In genomic region chr3:182682263-182683229, GRCh38 we compare ENCODE assay signal across 8 cellular contexts.
DNase-seq lines count a peak whose midpoint lies in the region; ATAC-seq and TF ChIP-seq lines count a peak whose summit lies in the region.

No MANE protein-coding gene starts in this region.

- H3K27ac ChIP-seq in neural cell (ENCODE audit: low read length) = no peak overlapping the region
- peak overlapping the region; percentile 25 for H3K27ac ChIP-seq in thymus (ENCODE audit: low read depth)

- DNase-seq in BE2C (peak; percentile 72), NOMO-1 (lab: John Stamatoyannopoulos, UW; ENCODE audit: unreplicated experiment in 2 of 2) (peak; percentile 34 to 51), activated T-helper 1 cell treated with Interleukin-2 at 50 U/mL for 16 hours (ENCODE audit: low read depth) (peak; percentile 25), fibroblast of pulmonary artery (ENCODE audit: low read depth) (peak; percentile 43)

- no peaks in the 10 kb centered on the region for H3K9me3 ChIP-seq in BE2C
- H3K9me3 ChIP-seq in neural cell (ENCODE audit: low read length) = no peaks in the 10 kb centered on the region
- no peaks in the 10 kb centered on the region for H3K9me3 ChIP-seq in thymus (ENCODE audit: control insufficient read depth)

- no peak for TF ChIP-seq RAD21 in neural cell (conservative IDR thresholded peaks at IDR 0.05)

- no peaks in the 10 kb centered on the region for H4K20me1 ChIP-seq in neural cell (ENCODE audit: insufficient read depth)

- H3K4me1 ChIP-seq in BE2C = no peaks in the 10 kb centered on the region
- peaks cover 6% of the 10 kb centered on the region for H3K4me1 ChIP-seq in thymus (ENCODE audit: control insufficient read depth, insufficient read depth, low read length)

- peak; percentile 22; the same call in 1 of the 2 replicates for TF ChIP-seq CTCF in BE2C (IDR thresholded peaks at IDR 0.05; ENCODE audit: low read depth, low read length)
- peak; percentile 10 for TF ChIP-seq CTCF in fibroblast of pulmonary artery (IDR thresholded peaks at IDR 0.05; ENCODE audit: low read length, missing control alignments)
- TF ChIP-seq CTCF in neural cell (IDR thresholded peaks at IDR 0.05; ENCODE audit: poor library complexity, severe bottlenecking) = peak; percentile 60

- H3K36me3 ChIP-seq in BE2C = no peaks in the 10 kb centered on the region
- no peaks in the 10 kb centered on the region for H3K36me3 ChIP-seq in neural cell (ENCODE audit: insufficient read depth, low read length)
- H3K36me3 ChIP-seq in thymus (ENCODE audit: control insufficient read depth, insufficient read depth) = no peaks in the 10 kb centered on the region

- no peak for TF ChIP-seq EP300 in neural cell (conservative IDR thresholded peaks at IDR 0.05; ENCODE audit: poor library complexity, severe bottlenecking)

- no peaks in the 10 kb centered on the region for H3K79me2 ChIP-seq in neural cell (replicated peaks; ENCODE audit: insufficient read depth, low read length)

- peaks cover 24% of the 10 kb centered on the region for H3K27me3 ChIP-seq in BE2C
- H3K27me3 ChIP-seq in neural cell (ENCODE audit: insufficient read depth, low read depth, low read length) = peaks cover 15% of the 10 kb centered on the region
- H3K27me3 ChIP-seq in thymus (ENCODE audit: control insufficient read depth, insufficient read depth) = peaks cover 19% of the 10 kb centered on the region

- H3K4me2 ChIP-seq in neural cell (ENCODE audit: low read length) = peak overlapping the region; percentile 33

- no peak overlapping the region for H2AFZ ChIP-seq in neural cell (ENCODE audit: low read depth, low read length)

- no peaks in the 10 kb centered on the region for H3K9me2 ChIP-seq in neural cell (ENCODE audit: insufficient read depth, low read length)

- H3K9ac ChIP-seq in neural cell (ENCODE audit: low read length) = no peak overlapping the region

- WGBS in thymus = 2% methylated on average over 79 of the region's 79 CpGs

- H3K4me3 ChIP-seq in BE2C (ENCODE audit: low read depth, low read length) (peak overlapping the region; percentile 76), fibroblast of pulmonary artery (replicated peaks; ENCODE audit: low read depth, low read length) (peak overlapping the region; percentile 63), neural cell (ENCODE audit: low read length) (peak overlapping the region; percentile 64), thymus (ENCODE audit: low read length) (peak overlapping the region; percentile 54)

- ATAC-seq in GM18909 (IDR thresholded peaks at IDR 0.05; ENCODE audit: poor library complexity, unreplicated experiment) (peak; percentile 89), HG03135 (IDR thresholded peaks at IDR 0.05; ENCODE audit: unreplicated experiment) (peak; percentile 90)

- no peaks in the 10 kb centered on the region for H3F3A ChIP-seq in neural cell (ENCODE audit: insufficient read depth, low read length, poor library complexity, severe bottlenecking)

TF ChIP-seq in neural cell, 6 proteins besides CTCF, POLR2A, EP300 and RAD21:
- TF ChIP-seq POLR2AphosphoS5 (IDR thresholded peaks at IDR 0.05) = no peak
- no peak for TF ChIP-seq REST (IDR thresholded peaks at IDR 0.05; ENCODE audit: borderline replicate concordance)
- no peak for TF ChIP-seq MXI1 (conservative IDR thresholded peaks at IDR 0.05; ENCODE audit: poor library complexity, severe bottlenecking)
- peak; percentile 24 for TF ChIP-seq SMC3 (conservative IDR thresholded peaks at IDR 0.05; ENCODE audit: poor library complexity)
- no peak for TF ChIP-seq TAF1 (IDR thresholded peaks at IDR 0.05; ENCODE audit: low read depth)
- TF ChIP-seq EZH2 (IDR thresholded peaks at IDR 0.05; ENCODE audit: borderline replicate concordance, insufficient read depth, low read length, poor library complexity, severe bottlenecking) = no peak

Comparison
In these comparisons a context has a peak if more than half of its experiments do, and no peak if none do; other contexts are left out.
1. CTCF ChIP-seq: peak in every context shown above with its lines; median percentile 60 in neural cell; 22 in BE2C; 10 in fibroblast of pulmonary artery.